ENCODE assay signal across 9 cellular contexts in the genomic region with DNA sequence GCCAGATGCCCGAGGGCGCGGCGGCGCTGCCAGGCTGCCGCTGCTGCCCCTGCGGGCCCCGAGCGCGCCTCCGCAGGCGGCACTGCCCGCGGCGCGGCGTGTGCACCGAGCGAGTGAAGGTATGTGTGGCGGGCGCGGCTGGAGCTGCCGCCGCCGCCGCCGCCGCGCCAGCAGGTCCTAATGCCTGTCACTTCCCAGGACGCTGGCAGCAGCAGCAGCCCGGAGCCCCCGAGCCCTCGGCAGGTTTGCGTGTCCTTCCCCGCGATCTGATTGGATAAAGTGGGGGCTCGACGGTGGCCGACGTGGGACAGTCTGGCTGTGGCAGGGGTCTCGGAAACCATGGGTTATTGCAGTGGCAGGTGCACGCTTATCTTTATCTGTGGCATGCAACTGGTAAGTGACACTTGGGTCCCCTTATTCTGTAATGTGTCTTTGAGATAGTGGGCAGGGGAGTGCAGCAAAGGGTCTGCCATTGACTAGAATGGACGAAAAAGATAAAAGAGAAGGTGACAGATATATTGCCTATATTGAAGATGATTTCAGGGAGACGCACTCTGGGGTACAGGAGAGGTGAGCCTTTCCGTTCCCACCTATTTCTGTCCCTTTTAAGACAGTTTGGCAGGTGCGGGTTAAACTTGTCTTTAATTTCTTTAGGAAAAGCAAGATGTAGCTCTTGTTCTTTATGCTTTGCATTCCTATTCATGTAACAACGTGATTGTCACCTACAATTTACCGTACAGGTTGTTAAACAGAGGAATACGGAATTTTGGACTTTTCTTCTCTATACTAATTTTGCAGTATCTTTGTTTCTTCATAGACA. TPM values are rescaled to one million over a fixed set of nuclear protein-coding genes. Genes with fewer than 3 reads are reported as not detected.
A peak's percentile ranks its signal among the peaks of the same experiment; 100 is the strongest.
DNase-seq lines count a peak whose midpoint lies in the region; ATAC-seq and TF ChIP-seq lines count a peak whose summit lies in the region.
"Had no signal": no experiment of that assay in that cellular context is flagged by ENCODE, and none has a peak within 500 bp of the region (broad histone marks: within the 10 kb centered on the region; RNA-seq: fewer than 3 reads in every experiment).

A gene (plus strand): TSS at position 4 of the 820 bp plus-strand sequence.

- WGBS in gastroesophageal sphincter (ENCODE audit: low coverage in 1 of 2), 2 donors = 21 to 22% methylated on average over 8 to 9 of the region's 49 CpGs

- no peak for TF ChIP-seq POLR2A in gastroesophageal sphincter (IDR thresholded peaks at IDR 0.05)

- no peaks in the 10 kb centered on the region for H3K36me3 ChIP-seq in Loucy (ENCODE audit: insufficient read depth, low read length)
- no peaks in the 10 kb centered on the region for H3K36me3 ChIP-seq in gastroesophageal sphincter
- no peaks in the 10 kb centered on the region for H3K36me3 ChIP-seq in neuron (ENCODE audit: insufficient read depth, low read length)

- peaks cover 8% of the 10 kb centered on the region for H3K4me1 ChIP-seq in Loucy (ENCODE audit: insufficient read depth, low read length, poor library complexity, severe bottlenecking)
- H3K4me1 ChIP-seq in gastroesophageal sphincter = peaks cover 0 to 18% (median 6%) of the 10 kb centered on the region in 3 donors
- H3K4me1 ChIP-seq in neuron (ENCODE audit: insufficient read depth, low read length) = peaks cover 13% of the 10 kb centered on the region

- H3K9me2 ChIP-seq in Loucy (replicated peaks; ENCODE audit: low read depth, low read length) = no peaks in the 10 kb centered on the region

- ATAC-seq in GM21526 (IDR thresholded peaks at IDR 0.05; ENCODE audit: low FRiP score, unreplicated experiment) (peak; percentile 9), gastroesophageal sphincter (no peak), HG03565 (IDR thresholded peaks at IDR 0.05; ENCODE audit: unreplicated experiment) (no peak)

- H3K27me3 ChIP-seq in Loucy (ENCODE audit: insufficient read depth, low read length, poor library complexity, severe bottlenecking) (no peaks in the 10 kb centered on the region), gastroesophageal sphincter (peaks cover 25% of the 10 kb centered on the region), neuron (ENCODE audit: insufficient read depth, low read length) (no peaks in the 10 kb centered on the region)

- no peaks in the 10 kb centered on the region for H3F3A ChIP-seq in Loucy (ENCODE audit: low read depth)

- H3K9ac ChIP-seq in Loucy (ENCODE audit: low read depth, low read length, poor library complexity, severe bottlenecking) = no peak within 1 kb of the TSS

- H4K20me1 ChIP-seq in Loucy (ENCODE audit: insufficient read depth, low read length, poor library complexity, severe bottlenecking) = no peaks in the 10 kb centered on the region

- TF ChIP-seq EP300 in gastroesophageal sphincter (IDR thresholded peaks at IDR 0.05) = no peak

- no peaks in the 10 kb centered on the region for H3K79me2 ChIP-seq in Loucy (ENCODE audit: insufficient read depth, low read length)

- H3K4me3 ChIP-seq in Loucy (ENCODE audit: low read length, poor library complexity, severe bottlenecking) (no peak within 1 kb of the TSS), gastroesophageal sphincter (peak within 1 kb of the TSS; percentile 10 to 57), neuron (ENCODE audit: low read length) (peak within 1 kb of the TSS; percentile 70)

- H3K27ac ChIP-seq in gastroesophageal sphincter = peak within 1 kb of the TSS in 1 of 4 donors; percentile 35

- H2AFZ ChIP-seq in Loucy (ENCODE audit: low read length) (peak within 1 kb of the TSS; percentile 44; the same call in 1 of the 2 replicates), neuron (ENCODE audit: low read depth, low read length) (peak within 1 kb of the TSS; percentile 92)

- TF ChIP-seq CTCF in Loucy (conservative IDR thresholded peaks at IDR 0.05; ENCODE audit: low read length) = no peak
- TF ChIP-seq CTCF in gastroesophageal sphincter (IDR thresholded peaks at IDR 0.05) = no peak

- H3K4me2 ChIP-seq in Loucy (ENCODE audit: low read depth, low read length, poor library complexity, severe bottlenecking) = no peak within 1 kb of the TSS

- H3K9me3 ChIP-seq in Loucy (ENCODE audit: insufficient read depth, low read depth, low read length) = no peaks in the 10 kb centered on the region
- H3K9me3 ChIP-seq in gastroesophageal sphincter = no peaks in the 10 kb centered on the region
- no peaks in the 10 kb centered on the region for H3K9me3 ChIP-seq in neuron (ENCODE audit: low read length)

- DNase-seq in DMS79 treated with DMSO at 0.1 percent for 48 hours (lab: John Stamatoyannopoulos, UW) = peak; percentile 81
- DNase-seq in activated CD4-positive, alpha-beta T cell treated with anti-CD3 and anti-CD28 coated beads, Interleukin-2, amount 50 U/mL, for 1 hour = peak; percentile 0
- no peak for DNase-seq in NCI-H1694 (lab: John Stamatoyannopoulos, UW)

RNA-seq across cellular contexts. Expression of the gene that starts here (rescaled TPM):
- 1 to 10 TPM in 1 of 4 donors, under 1 TPM in 1, not detected in 2; 0.23 to 3.2 TPM for total RNA-seq in gastroesophageal sphincter
- total RNA-seq: T-helper 1 cell treated with Interleukin-12 subunit alpha and Interleukin-12 subunit beta and Interleukin-4 antibody, amounts not matched to agents 30 ng/mL and 1 ng/mL, for 36 hours had no signal
